ENCODE assay signal across 2 cellular contexts in the genomic region with DNA sequence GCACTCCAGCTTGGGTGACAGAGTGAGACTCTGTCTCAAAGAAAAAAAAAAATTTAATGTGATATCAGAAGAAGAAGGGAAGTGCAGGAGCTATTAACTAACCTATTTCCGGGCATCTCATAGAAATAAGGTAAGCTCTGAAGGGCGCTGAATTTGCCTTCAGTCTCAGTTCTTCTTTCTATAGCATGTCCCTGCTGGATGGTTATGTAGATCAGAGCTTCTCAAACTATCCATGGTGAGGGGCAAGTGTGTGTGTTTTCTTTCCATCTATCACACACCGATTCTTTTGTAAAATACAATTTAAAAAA.
TF ChIP-seq lines count a peak whose summit lies in the region.

No MANE protein-coding gene starts in this region.

TF ChIP-seq in GM12878, 131 proteins besides CTCF, POLR2A, EP300 and RAD21:
- TF ChIP-seq, protein P1, sequence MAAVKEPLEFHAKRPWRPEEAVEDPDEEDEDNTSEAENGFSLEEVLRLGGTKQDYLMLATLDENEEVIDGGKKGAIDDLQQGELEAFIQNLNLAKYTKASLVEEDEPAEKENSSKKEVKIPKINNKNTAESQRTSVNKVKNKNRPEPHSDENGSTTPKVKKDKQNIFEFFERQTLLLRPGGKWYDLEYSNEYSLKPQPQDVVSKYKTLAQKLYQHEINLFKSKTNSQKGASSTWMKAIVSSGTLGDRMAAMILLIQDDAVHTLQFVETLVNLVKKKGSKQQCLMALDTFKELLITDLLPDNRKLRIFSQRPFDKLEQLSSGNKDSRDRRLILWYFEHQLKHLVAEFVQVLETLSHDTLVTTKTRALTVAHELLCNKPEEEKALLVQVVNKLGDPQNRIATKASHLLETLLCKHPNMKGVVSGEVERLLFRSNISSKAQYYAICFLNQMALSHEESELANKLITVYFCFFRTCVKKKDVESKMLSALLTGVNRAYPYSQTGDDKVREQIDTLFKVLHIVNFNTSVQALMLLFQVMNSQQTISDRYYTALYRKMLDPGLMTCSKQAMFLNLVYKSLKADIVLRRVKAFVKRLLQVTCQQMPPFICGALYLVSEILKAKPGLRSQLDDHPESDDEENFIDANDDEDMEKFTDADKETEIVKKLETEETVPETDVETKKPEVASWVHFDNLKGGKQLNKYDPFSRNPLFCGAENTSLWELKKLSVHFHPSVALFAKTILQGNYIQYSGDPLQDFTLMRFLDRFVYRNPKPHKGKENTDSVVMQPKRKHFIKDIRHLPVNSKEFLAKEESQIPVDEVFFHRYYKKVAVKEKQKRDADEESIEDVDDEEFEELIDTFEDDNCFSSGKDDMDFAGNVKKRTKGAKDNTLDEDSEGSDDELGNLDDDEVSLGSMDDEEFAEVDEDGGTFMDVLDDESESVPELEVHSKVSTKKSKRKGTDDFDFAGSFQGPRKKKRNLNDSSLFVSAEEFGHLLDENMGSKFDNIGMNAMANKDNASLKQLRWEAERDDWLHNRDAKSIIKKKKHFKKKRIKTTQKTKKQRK (IDR thresholded peaks at IDR 0.05; ENCODE audit: low read depth, low read length), result no peak
- peak; percentile 18 for TF ChIP-seq MEF2B (IDR thresholded peaks at IDR 0.05; ENCODE audit: partially characterized antibody, poor library complexity, severe bottlenecking)
- TF ChIP-seq SPI1 (IDR thresholded peaks at IDR 0.05; ENCODE audit: borderline replicate concordance, insufficient read depth, low read depth, low read length), result peak; percentile 84; the same call in 1 of the 2 replicates
- TF ChIP-seq SIX5 (IDR thresholded peaks at IDR 0.05; ENCODE audit: low read depth, low read length, severe bottlenecking), result no peak
- TF ChIP-seq MEF2A (IDR thresholded peaks at IDR 0.05; ENCODE audit: insufficient read depth, low read depth, low read length), result no peak
- TF ChIP-seq MTA3 (IDR thresholded peaks at IDR 0.05; ENCODE audit: borderline replicate concordance, low read length), result no peak
- TF ChIP-seq POLR2AphosphoS5 (IDR thresholded peaks at IDR 0.05; ENCODE audit: low read length), result no peak
- 0 out of 4 replicates have a peak, but pooled peaks of 1 of the 2 experiments have one; percentile 27 for TF ChIP-seq ETV6 (conservative IDR thresholded peaks at IDR 0.05 in 1 of 2, IDR thresholded peaks at IDR 0.05 in 1 of 2; ENCODE audit: borderline replicate concordance in 1 of 2, low read depth in 1 of 2)

TF ChIP-seq in SK-N-SH, 30 proteins besides CTCF, POLR2A, EP300 and RAD21 (continued from another document):
- no peak for TF ChIP-seq IRF3 (IDR thresholded peaks at IDR 0.05; ENCODE audit: low read depth, low read length)
